In the genomic region with DNA sequence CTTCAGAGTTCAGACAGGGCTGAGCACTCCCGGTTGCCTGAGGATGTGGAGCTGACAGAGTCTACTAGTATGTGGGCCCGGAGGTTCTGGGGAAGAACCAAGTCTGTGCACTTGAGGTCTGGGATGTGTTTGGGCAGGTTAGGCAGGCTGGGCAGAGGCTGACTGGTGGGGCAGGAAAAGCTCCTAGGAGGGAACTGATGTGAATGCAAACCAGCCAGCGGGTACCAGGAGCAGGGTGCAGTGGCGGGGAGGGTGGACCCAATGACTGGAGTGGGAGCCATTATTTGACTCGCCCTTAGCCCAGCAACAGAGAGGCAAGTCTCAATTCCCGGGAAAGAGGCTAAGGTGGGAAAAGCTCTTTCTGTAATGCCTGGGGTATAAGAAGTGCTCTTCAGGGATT, we compare ENCODE assay signal across 15 cellular contexts.
A peak's percentile ranks its signal among the peaks of the same experiment; 100 is the strongest.
DNase-seq lines count a peak whose midpoint lies in the region; ATAC-seq and TF ChIP-seq lines count a peak whose summit lies in the region.
"Had no signal": no experiment of that assay in that cellular context is flagged by ENCODE, and none has a peak within 500 bp of the region (broad histone marks: within the 10 kb centered on the region; RNA-seq: fewer than 3 reads in every experiment).

No MANE protein-coding gene starts in this region.

- peaks cover 5% of the 10 kb centered on the region for H3K4me1 ChIP-seq in Karpas-422 (ENCODE audit: low read length)
- H3K4me1 ChIP-seq in foreskin keratinocyte, result no peaks in the 10 kb centered on the region
- H3K4me1 ChIP-seq in upper lobe of left lung, result no peaks in the 10 kb centered on the region
- H3K4me1 ChIP-seq in CD4-positive, alpha-beta memory T cell (ENCODE audit: insufficient read depth, low read length), result no peaks in the 10 kb centered on the region
- H3K4me1 ChIP-seq in BE2C, result no peaks in the 10 kb centered on the region
- H3K4me1 ChIP-seq: HAP-1 had no signal

- H3K9ac ChIP-seq in Karpas-422 (ENCODE audit: low read length), result no peak overlapping the region

- H3K4me2 ChIP-seq in Karpas-422 (ENCODE audit: low read depth, low read length, poor library complexity, severe bottlenecking), result no peak overlapping the region

- no peak for TF ChIP-seq POLR2A in upper lobe of left lung (IDR thresholded peaks at IDR 0.05)

- ATAC-seq in foreskin keratinocyte, result peak; percentile 34
- ATAC-seq in upper lobe of left lung (ENCODE audit: low FRiP score in 2 of 2), result peak; percentile 7 to 16
- ATAC-seq in GM19351 (IDR thresholded peaks at IDR 0.05; ENCODE audit: unreplicated experiment), result no peak
- ATAC-seq: CD8-positive, alpha-beta T cell had no signal

- H3K9me3 Mint-ChIP-seq in brain, result no peaks in the 10 kb centered on the region
- no peaks in the 10 kb centered on the region for H3K9me3 Mint-ChIP-seq in CD4-positive, alpha-beta memory T cell
- H3K9me3 Mint-ChIP-seq: CD14-positive monocyte; CD8-positive, alpha-beta T cell had no signal

- H3K9me3 ChIP-seq in Karpas-422 (ENCODE audit: low read length) (no peaks in the 10 kb centered on the region), upper lobe of left lung (no peaks in the 10 kb centered on the region), BE2C (no peaks in the 10 kb centered on the region)
- no peaks in the 10 kb centered on the region for H3K9me3 ChIP-seq in CD4-positive, alpha-beta memory T cell (ENCODE audit: control insufficient read depth in 1 of 2, low read length in 2 of 2)
- H3K9me3 ChIP-seq: HAP-1 had no signal

- DNase-seq in Karpas-422 (peak; percentile 21), foreskin keratinocyte (peak in 1 of 2 donors; percentile 28), upper lobe of left lung (no peak), islet precursor cell (no peak), BE2C (no peak)
- DNase-seq in CD4-positive, alpha-beta memory T cell, result no peak
- DNase-seq: ACHN; Calu3; CD8-positive, alpha-beta T cell; DMS79 treated with DMSO at 0.1 percent for 48 hours; GF-D8 had no signal

- H4K20me1 ChIP-seq in Karpas-422 (ENCODE audit: insufficient read depth, low read depth, low read length), result no peaks in the 10 kb centered on the region

- H3K27ac ChIP-seq in Karpas-422 (ENCODE audit: low read length) (no peak overlapping the region), foreskin keratinocyte (no peak overlapping the region), upper lobe of left lung (no peak overlapping the region)
- no peak overlapping the region for H3K27ac ChIP-seq in CD4-positive, alpha-beta memory T cell (ENCODE audit: low read depth, low read length)

- H3K27me3 ChIP-seq in Karpas-422 (ENCODE audit: low read length) (no peaks in the 10 kb centered on the region), foreskin keratinocyte (no peaks in the 10 kb centered on the region), upper lobe of left lung (no peaks in the 10 kb centered on the region), BE2C (no peaks in the 10 kb centered on the region)
- no peaks in the 10 kb centered on the region for H3K27me3 ChIP-seq in CD4-positive, alpha-beta memory T cell (ENCODE audit: insufficient read depth, low read length)

- no peak overlapping the region for H2AFZ ChIP-seq in Karpas-422 (ENCODE audit: low read length)

- peaks cover 43% of the 10 kb centered on the region for H3K4me1 Mint-ChIP-seq in brain
- H3K4me1 Mint-ChIP-seq in CD4-positive, alpha-beta memory T cell, result peaks cover 0 to 1% (median 0%) of the 10 kb centered on the region in 4 donors
- H3K4me1 Mint-ChIP-seq: CD14-positive monocyte had no signal

- WGBS in upper lobe of left lung, 2 donors, result 92 to 96% methylated on average over 4 to 6 of the region's 6 CpGs

- no peaks in the 10 kb centered on the region for H3K79me2 ChIP-seq in Karpas-422 (ENCODE audit: low read length)

- no peaks in the 10 kb centered on the region for H3K36me3 Mint-ChIP-seq in brain
- no peaks in the 10 kb centered on the region for H3K36me3 Mint-ChIP-seq in CD4-positive, alpha-beta memory T cell
- H3K36me3 Mint-ChIP-seq: CD14-positive monocyte; CD8-positive, alpha-beta T cell had no signal

- POLR2A ChIA-PET in CD4-positive, alpha-beta memory T cell (lab: Charles Lee; ENCODE audit: partially characterized antibody), result no interaction called here

- no peaks in the 10 kb centered on the region for H3K9me2 ChIP-seq in Karpas-422 (replicated peaks; ENCODE audit: insufficient read depth, low read length)

- H3K4me3 Mint-ChIP-seq in brain, result no peak overlapping the region
- H3K4me3 Mint-ChIP-seq in CD4-positive, alpha-beta memory T cell, result no peak overlapping the region
- H3K4me3 Mint-ChIP-seq: CD14-positive monocyte; CD8-positive, alpha-beta T cell had no signal

- H3K36me3 ChIP-seq in Karpas-422 (ENCODE audit: insufficient read depth, low read length) (no peaks in the 10 kb centered on the region), upper lobe of left lung (no peaks in the 10 kb centered on the region), BE2C (no peaks in the 10 kb centered on the region)
- H3K36me3 ChIP-seq in CD4-positive, alpha-beta memory T cell (ENCODE audit: insufficient read depth, low read length), result no peaks in the 10 kb centered on the region
- H3K36me3 ChIP-seq: HAP-1 had no signal

- CTCF ChIA-PET in CD4-positive, alpha-beta memory T cell (lab: Charles Lee; ENCODE audit: partially characterized antibody), result no interaction called here

- H3K4me3 ChIP-seq in Karpas-422 (ENCODE audit: low read length) (no peak overlapping the region), upper lobe of left lung (no peak overlapping the region), BE2C (ENCODE audit: low read depth, low read length) (no peak overlapping the region)
- H3K4me3 ChIP-seq in CD4-positive, alpha-beta memory T cell (ENCODE audit: low read length in 2 of 2), result no peak overlapping the region
- H3K4me3 ChIP-seq: HAP-1 had no signal

- H3K27ac Mint-ChIP-seq in brain, result peak overlapping the region in 3 of 5 experiments; percentile 84 to 88 (median 85)
- no peak overlapping the region for H3K27ac Mint-ChIP-seq in CD4-positive, alpha-beta memory T cell
- H3K27ac Mint-ChIP-seq: CD14-positive monocyte; CD8-positive, alpha-beta T cell had no signal

- no peak for TF ChIP-seq EP300 in upper lobe of left lung (IDR thresholded peaks at IDR 0.05)

- TF ChIP-seq CTCF in brain (conservative IDR thresholded peaks at IDR 0.05) (no peak), foreskin keratinocyte (conservative IDR thresholded peaks at IDR 0.05) (no peak), upper lobe of left lung (IDR thresholded peaks at IDR 0.05) (no peak), BE2C (IDR thresholded peaks at IDR 0.05; ENCODE audit: low read depth, low read length) (no peak)

- H3K27me3 Mint-ChIP-seq in brain, result peaks cover 3% of the 10 kb centered on the region
- peaks cover 0 to 6% of the 10 kb centered on the region in 2 donors for H3K27me3 Mint-ChIP-seq in CD4-positive, alpha-beta memory T cell

- intact Hi-C loops in CD4-positive, alpha-beta memory T cell (cut with micrococcal nuclease), result no loop called here

Comparison
In these comparisons a context has a peak if more than half of its experiments do, and no peak if none do; other contexts are left out.
1. H3K27ac Mint-ChIP-seq: peak in brain (3 of 5); none in CD4-positive, alpha-beta memory T cell (0 of 7).